Comparison of ENCODE assay signal across 8 cellular contexts in the genomic region with DNA sequence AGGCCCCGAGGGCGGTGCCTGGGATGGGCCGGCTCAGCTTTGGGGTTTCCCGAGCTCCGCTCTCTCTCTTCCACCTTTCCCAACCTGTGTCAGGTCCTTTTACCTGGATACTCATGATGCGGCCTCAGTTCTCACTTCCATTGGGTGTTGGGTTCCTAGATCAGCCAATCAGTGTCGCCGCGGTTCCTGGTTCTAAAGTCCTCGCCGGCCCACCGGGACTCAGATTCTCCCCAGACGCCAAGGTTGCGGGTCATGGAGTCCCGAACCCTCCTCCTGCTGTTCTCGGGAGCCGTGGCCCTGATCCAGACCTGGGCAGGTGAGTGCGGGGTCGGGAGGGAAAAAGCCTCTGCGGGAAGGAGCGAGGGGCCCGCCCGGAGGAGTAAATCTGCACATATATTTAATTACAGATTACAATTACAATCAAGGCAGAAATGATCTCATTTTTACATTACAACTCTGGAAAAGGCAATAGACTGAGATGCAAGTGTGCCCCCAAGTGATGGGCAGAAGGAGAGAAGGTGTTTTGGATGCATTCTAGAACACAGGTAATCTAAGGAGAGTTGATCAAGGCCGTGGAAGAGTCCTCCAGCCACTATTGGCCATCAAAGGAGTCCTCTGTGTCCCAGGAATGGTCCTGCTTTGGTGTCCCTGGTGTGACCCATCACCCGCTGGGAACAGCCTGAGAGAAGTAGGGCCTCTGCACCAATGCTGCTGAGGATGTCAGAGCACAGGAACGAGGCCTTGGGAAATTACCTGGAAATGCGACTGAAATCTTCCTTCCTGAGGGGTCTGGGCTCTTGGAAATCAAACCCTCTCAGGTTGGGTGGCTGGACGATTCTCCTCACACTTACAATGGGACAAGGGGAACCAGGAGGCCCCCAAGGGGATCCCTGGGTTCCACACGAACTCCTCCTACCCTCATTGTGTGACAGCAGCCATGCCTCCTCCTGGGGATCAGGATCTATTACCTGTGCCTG.
DNase-seq lines count a peak whose midpoint lies in the region; ATAC-seq and TF ChIP-seq lines count a peak whose summit lies in the region.

No MANE protein-coding gene starts in this region.

- DNase-seq in NCI-H146 (lab: John Stamatoyannopoulos, UW): peak; percentile 41
- DNase-seq in NCI-H146 treated with DMSO at 0.1 percent for 48 hours (lab: John Stamatoyannopoulos, UW; ENCODE audit: unreplicated experiment): no peak
- DNase-seq in NCI-H69 (lab: John Stamatoyannopoulos, UW): peak; percentile 58
- peak; percentile 86 for DNase-seq in activated T-cell treated with anti-CD3 and anti-CD28 coated beads for 24 hours (ENCODE audit: low read depth)
- DNase-seq in epithelial cell of esophagus (ENCODE audit: low read depth): peak; percentile 93
- peak; percentile 63 for DNase-seq in midbrain (lab: John Stamatoyannopoulos, UW)
- peak; percentile 62 for DNase-seq in stimulated activated CD8-positive, alpha-beta memory T cell treated with anti-CD3 and anti-CD28 coated beads, Interleukin-15, amount 100 ng/mL, for 24 hours (ENCODE audit: low read depth)

- H3K4me3 ChIP-seq in epithelial cell of esophagus (ENCODE audit: low read length): peak overlapping the region; percentile 44

- ATAC-seq in HG03066 (IDR thresholded peaks at IDR 0.05; ENCODE audit: low read depth, unreplicated experiment): peak; percentile 73

- TF ChIP-seq CTCF in epithelial cell of esophagus (IDR thresholded peaks at IDR 0.05; ENCODE audit: insufficient read depth, low read depth, low read length, missing control alignments): no peak
